In genomic region chr2:32277674-32278475, GRCh38 we compare ENCODE assay signal across 8 cellular contexts. TPM values are rescaled to one million over a fixed set of nuclear protein-coding genes. Genes with fewer than 3 reads are reported as not detected.
DNase-seq lines count a peak whose midpoint lies in the region; ATAC-seq lines count a peak whose summit lies in the region.

Gene YIPF4, plus strand, starts transcription at chr2:32277904. Its CDS starts 252 bp downstream, at chr2:32278156.

- peak within 1 kb of the TSS; percentile 92 for H3K27ac ChIP-seq in cingulate gyrus (ENCODE audit: low read depth, low read length)

- H3K4me1 Mint-ChIP-seq in activated CD4-positive, alpha-beta T cell treated with anti-CD3 and anti-CD28 coated beads for 36 hours: peaks cover 24% of the 10 kb centered on the region

- CTCF ChIA-PET in activated CD4-positive, alpha-beta T cell treated with anti-CD3 and anti-CD28 coated beads for 36 hours (lab: Charles Lee): interaction anchor here (1.0 kb wide), 1 partner anchor 94 kb away, joined by 4 read pairs; no protein-coding TSS in a partner anchor

- peak within 1 kb of the TSS; percentile 94 for H3K4me3 Mint-ChIP-seq in activated CD4-positive, alpha-beta T cell treated with anti-CD3 and anti-CD28 coated beads for 36 hours

- H3K27ac Mint-ChIP-seq in activated CD4-positive, alpha-beta T cell treated with anti-CD3 and anti-CD28 coated beads for 36 hours: peak within 1 kb of the TSS; percentile 93

- POLR2A ChIA-PET in activated CD4-positive, alpha-beta T cell treated with anti-CD3 and anti-CD28 coated beads for 36 hours (lab: Charles Lee): no interaction called here

- no peaks in the 10 kb centered on the region for H3K9me3 Mint-ChIP-seq in activated CD4-positive, alpha-beta T cell treated with anti-CD3 and anti-CD28 coated beads for 36 hours (ENCODE audit: low read depth)

- no peaks in the 10 kb centered on the region for H3K27me3 Mint-ChIP-seq in activated CD4-positive, alpha-beta T cell treated with anti-CD3 and anti-CD28 coated beads for 36 hours

- peak; percentile 98 for ATAC-seq in HG03442 (IDR thresholded peaks at IDR 0.05; ENCODE audit: unreplicated experiment)
- peak; percentile 99 for ATAC-seq in activated CD4-positive, alpha-beta T cell treated with anti-CD3 and anti-CD28 coated beads for 36 hours

- H3K36me3 Mint-ChIP-seq in activated CD4-positive, alpha-beta T cell treated with anti-CD3 and anti-CD28 coated beads for 36 hours (ENCODE audit: low read depth): peaks cover 10% of the 10 kb centered on the region

- intact Hi-C loops in activated CD4-positive, alpha-beta T cell treated with anti-CD3 and anti-CD28 coated beads for 36 hours (cut with DNase I, micrococcal nuclease): loop anchor here (1.0 to 5.0 kb wide), 8 partner anchors 79 to 350 kb away; partner anchors contain the start of genes BIRC6 (in 2 of the 2), SLC30A6 (in 2 of the 2), DPY30 (in 1 of the 2) and MEMO1 (in 1 of the 2)

- DNase-seq in Ammon's horn (ENCODE audit: low spot score): peak; percentile 94
- DNase-seq in GM19238 (ENCODE audit: insufficient read length, low spot score): peak; percentile 95
- peak; percentile 80 to 94 for DNase-seq in NCI-H524 (lab: John Stamatoyannopoulos, UW)
- peak; percentile 89 for DNase-seq in activated CD4-positive, alpha-beta T cell treated with anti-CD3 and anti-CD28 coated beads for 36 hours
- DNase-seq in kidney tubule cell (ENCODE audit: low spot score): peak; percentile 91
- peak; percentile 64 to 77 (median 76) for DNase-seq in stimulated activated CD4-positive, alpha-beta T cell treated with anti-CD3 and anti-CD28 coated beads, Interleukin-1b, Interleukin-23, amount 100 ng/mL, for 24 hours (ENCODE audit: low read depth in 4 of 4, low spot score in 1 of 4)

RNA-seq across cellular contexts. Expression of gene YIPF4, which starts in this region (rescaled TPM):
- 10 to 100 TPM; 17.5 to 37.6 TPM for total RNA-seq in activated CD4-positive, alpha-beta T cell treated with anti-CD3 and anti-CD28 coated beads for 36 hours

Comparison
In these comparisons a context has a peak if more than half of its experiments do, and no peak if none do; other contexts are left out.
1. Peak in every context shown above with its lines: DNase-seq, ATAC-seq and H3K27ac ChIP-seq.